In the genomic region with DNA sequence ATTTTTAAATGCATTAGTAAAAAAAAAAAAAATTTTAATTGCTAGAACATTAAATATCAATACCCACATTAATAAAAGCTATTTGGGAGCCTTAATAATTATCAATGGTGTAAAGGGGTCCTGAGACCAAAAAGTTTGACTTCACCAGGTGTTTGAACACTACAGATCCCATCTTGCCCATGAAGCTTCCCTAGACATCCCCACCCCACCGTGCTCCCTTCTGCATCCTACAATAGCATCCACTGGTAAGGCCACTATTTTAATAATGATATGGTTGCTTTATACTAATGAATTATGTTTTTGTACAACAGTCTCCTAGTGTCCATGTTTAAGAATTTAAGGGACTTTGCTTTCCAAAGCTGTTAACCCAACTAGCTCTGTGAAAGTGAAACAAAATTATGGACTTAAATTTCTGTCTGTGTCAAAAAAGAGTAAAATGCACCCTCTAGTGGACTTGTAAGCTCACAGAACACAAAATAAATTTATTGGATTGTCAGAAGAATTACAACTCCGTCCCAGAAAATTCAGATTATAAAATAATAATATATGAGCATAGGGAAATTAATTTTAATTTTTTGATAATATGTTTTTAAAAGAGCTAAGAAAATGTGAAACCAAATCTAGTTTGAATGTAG, we compare ENCODE assay signal across 9 cellular contexts.
A peak's percentile ranks its signal among the peaks of the same experiment; 100 is the strongest.
DNase-seq lines count a peak whose midpoint lies in the region; ATAC-seq, FAIRE-seq and TF ChIP-seq lines count a peak whose summit lies in the region.
"Had no signal": no experiment of that assay in that cellular context is flagged by ENCODE, and none has a peak within 500 bp of the region (broad histone marks: within the 10 kb centered on the region; RNA-seq: fewer than 3 reads in every experiment).

No MANE protein-coding gene starts in this region.

- H3K9me3 Mint-ChIP-seq in activated naive CD4-positive, alpha-beta T cell treated with anti-CD3 and anti-CD28 coated beads for 36 hours = peaks cover 3% of the 10 kb centered on the region
- no peaks in the 10 kb centered on the region for H3K9me3 Mint-ChIP-seq in activated T-cell treated with anti-CD3 and anti-CD28 coated beads, Interleukin-2, amount 50 U/mL, for 4 hours

- no peak overlapping the region for H3K27ac ChIP-seq in uterus
- H3K27ac ChIP-seq: SJCRH30 had no signal

- H3K36me3 ChIP-seq in uterus = no peaks in the 10 kb centered on the region
- H3K36me3 ChIP-seq: SJCRH30 had no signal

- H3K36me3 Mint-ChIP-seq in activated naive CD4-positive, alpha-beta T cell treated with anti-CD3 and anti-CD28 coated beads for 36 hours (ENCODE audit: low read depth) = peaks cover 2% of the 10 kb centered on the region
- no peaks in the 10 kb centered on the region for H3K36me3 Mint-ChIP-seq in activated T-cell treated with anti-CD3 and anti-CD28 coated beads, Interleukin-2, amount 50 U/mL, for 4 hours (ENCODE audit: insufficient read depth)

- H3K4me3 ChIP-seq in uterus = no peak overlapping the region
- H3K4me3 ChIP-seq: SJCRH30 had no signal

- TF ChIP-seq CTCF in uterus (IDR thresholded peaks at IDR 0.05) = peak in 3 of 4 experiments; percentile 14 to 42 (median 37)

- peak; percentile 82 for FAIRE-seq in frontal cortex (lab: Jason Lieb, UNC)

- H3K4me1 ChIP-seq in uterus = no peaks in the 10 kb centered on the region
- H3K4me1 ChIP-seq: SJCRH30 had no signal

- TF ChIP-seq POLR2A in uterus (IDR thresholded peaks at IDR 0.05) = no peak

- intact Hi-C loops in uterus (cut with DNase I; ENCODE audit: low total_unique reads) = no loop called here
- intact Hi-C loops in activated naive CD4-positive, alpha-beta T cell treated with anti-CD3 and anti-CD28 coated beads for 36 hours (cut with micrococcal nuclease) = no loop called here

- no peak overlapping the region for H3K27ac Mint-ChIP-seq in activated naive CD4-positive, alpha-beta T cell treated with anti-CD3 and anti-CD28 coated beads for 36 hours

- DNase-seq in ELR (ENCODE audit: low read depth) (peak; percentile 72), SK-MEL-5 (ENCODE audit: low read depth, low spot score) (peak; percentile 55), frontal cortex (ENCODE audit: low spot score in 2 of 2) (peak in 1 of 2 donors; percentile 13), uterus (no peak)
- no peak for DNase-seq in activated T-cell treated with anti-CD3 and anti-CD28 coated beads, Interleukin-2, amount 50 U/mL, for 48 hours
- no peak for DNase-seq in activated naive CD4-positive, alpha-beta T cell treated with anti-CD3 and anti-CD28 coated beads for 36 hours
- no peak for DNase-seq in activated T-cell treated with anti-CD3 and anti-CD28 coated beads, Interleukin-2, amount 50 U/mL, for 4 hours

- peaks cover 7% of the 10 kb centered on the region for H3K4me1 Mint-ChIP-seq in activated naive CD4-positive, alpha-beta T cell treated with anti-CD3 and anti-CD28 coated beads for 36 hours (ENCODE audit: low read depth)
- H3K4me1 Mint-ChIP-seq in activated T-cell treated with anti-CD3 and anti-CD28 coated beads, Interleukin-2, amount 50 U/mL, for 4 hours (ENCODE audit: low read depth) = peaks cover 9% of the 10 kb centered on the region

- peak; percentile 66 for ATAC-seq in HG03342 (IDR thresholded peaks at IDR 0.05; ENCODE audit: unreplicated experiment)
- ATAC-seq in activated T-cell treated with anti-CD3 and anti-CD28 coated beads, Interleukin-2, amount 50 U/mL, for 4 hours = no peak

- H3K27me3 Mint-ChIP-seq in activated naive CD4-positive, alpha-beta T cell treated with anti-CD3 and anti-CD28 coated beads for 36 hours (ENCODE audit: low read depth) = no peaks in the 10 kb centered on the region
- H3K27me3 Mint-ChIP-seq in activated T-cell treated with anti-CD3 and anti-CD28 coated beads, Interleukin-2, amount 50 U/mL, for 4 hours (ENCODE audit: low read depth) = no peaks in the 10 kb centered on the region

- no peak overlapping the region for H3K4me3 Mint-ChIP-seq in activated naive CD4-positive, alpha-beta T cell treated with anti-CD3 and anti-CD28 coated beads for 36 hours
- H3K4me3 Mint-ChIP-seq in activated T-cell treated with anti-CD3 and anti-CD28 coated beads, Interleukin-2, amount 50 U/mL, for 4 hours = no peak overlapping the region

- CTCF ChIA-PET in activated naive CD4-positive, alpha-beta T cell treated with anti-CD3 and anti-CD28 coated beads for 36 hours (lab: Charles Lee) = interaction anchor here (0.7 to 1.6 kb wide), 13 partner anchors 8 to 1064 kb away, joined by 3 to 7 read pairs (median 4); no protein-coding TSS in a partner anchor

- H3K27me3 ChIP-seq in uterus = no peaks in the 10 kb centered on the region
- H3K27me3 ChIP-seq: SJCRH30 had no signal

- in situ Hi-C loops in SK-MEL-5 (cut with HindIII; ENCODE audit: low pct_unique_long_range_greater_than_20kb, low sequenced_read_pairs) = no loop called here

- H3K9me3 ChIP-seq in uterus = no peaks in the 10 kb centered on the region
- H3K9me3 ChIP-seq: SJCRH30 had no signal

Comparison
In these comparisons a context has a peak if more than half of its experiments do, and no peak if none do; other contexts are left out.
1. DNase-seq: peak in ELR (single experiment) and SK-MEL-5 (single experiment); none in uterus (0 of 2), activated T-cell treated with anti-CD3 and anti-CD28 coated beads, Interleukin-2, amount 50 U/mL, for 48 hours (0 of 2), activated naive CD4-positive, alpha-beta T cell treated with anti-CD3 and anti-CD28 coated beads for 36 hours (single experiment) and activated T-cell treated with anti-CD3 and anti-CD28 coated beads, Interleukin-2, amount 50 U/mL, for 4 hours (single experiment).